ENCODE assay signal across 1 cellular context in genomic region chr1:99004270-99005141, GRCh38.
TF ChIP-seq lines count a peak whose summit lies in the region.

Gene PLPPR5, minus strand, starts transcription at chr1:99004861. Its CDS starts 190 bp downstream, at chr1:99004671.

TF ChIP-seq in A549, 52 proteins besides CTCF, POLR2A, EP300 and RAD21 (continued from another document):
- TF ChIP-seq NR3C1 (IDR thresholded peaks at IDR 0.05) (no peak), FOXS1 (CRISPR knock-in tag; IDR thresholded peaks at IDR 0.05) (no peak), PBX3 (IDR thresholded peaks at IDR 0.05) (no peak), JUNB (IDR thresholded peaks at IDR 0.05) (no peak), BHLHE40 (IDR thresholded peaks at IDR 0.05; ENCODE audit: low read depth, low read length) (no peak), RFX5 (IDR thresholded peaks at IDR 0.05) (no peak), BCL3 (IDR thresholded peaks at IDR 0.05) (no peak), PHF8 (IDR thresholded peaks at IDR 0.05; ENCODE audit: borderline replicate concordance, low read depth) (no peak), TP53 (CRISPR knock-in tag; IDR thresholded peaks at IDR 0.05) (no peak), KDM1A (IDR thresholded peaks at IDR 0.05; ENCODE audit: low read depth) (no peak), ZC3H11A (IDR thresholded peaks at IDR 0.05) (no peak), HDAC2 (IDR thresholded peaks at IDR 0.05) (no peak), MAZ (IDR thresholded peaks at IDR 0.05; ENCODE audit: borderline replicate concordance, low read depth, low read length) (no peak), GATA3 (IDR thresholded peaks at IDR 0.05; ENCODE audit: borderline replicate concordance) (no peak), ZNF302 (CRISPR knock-in tag; IDR thresholded peaks at IDR 0.05) (no peak), CBX8 (IDR thresholded peaks at IDR 0.05) (no peak)
